ENCODE assay signal across 21 cellular contexts in the genomic region with DNA sequence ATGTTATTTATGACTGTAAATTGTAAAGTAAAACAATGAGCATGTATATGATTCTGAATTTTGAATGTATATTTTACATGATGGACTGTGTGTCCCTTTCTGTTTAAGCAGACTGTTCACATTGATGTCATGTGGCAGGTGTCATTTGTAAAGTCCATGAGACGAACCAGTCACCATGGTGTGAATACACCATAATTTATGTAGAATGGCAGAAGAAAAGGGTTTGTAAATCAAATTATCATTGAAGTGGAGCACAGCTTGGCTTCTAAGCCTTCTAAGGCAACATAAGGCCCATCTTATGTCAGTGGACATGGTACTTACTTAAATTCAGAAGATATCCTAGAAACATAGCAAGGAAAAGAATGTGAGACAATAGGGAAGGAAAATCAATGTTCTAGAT. TPM values are rescaled to one million over a fixed set of nuclear protein-coding genes. Genes with fewer than 3 reads are reported as not detected.
DNase-seq lines count a peak whose midpoint lies in the region; FAIRE-seq and TF ChIP-seq lines count a peak whose summit lies in the region.
"Had no signal": no experiment of that assay in that cellular context is flagged by ENCODE, and none has a peak within 500 bp of the region (broad histone marks: within the 10 kb centered on the region; RNA-seq: fewer than 3 reads in every experiment).

No MANE protein-coding gene starts in this region.

- DNase-seq in GM12892 (ENCODE audit: insufficient read length) (no peak), SK-N-DZ (ENCODE audit: low spot score) (peak; percentile 54), glutamatergic neuron (no peak), neural progenitor cell (ENCODE audit: low spot score) (no peak), dedifferentiated amniotic fluid mesenchymal stem cell (ENCODE audit: extremely low spot score) (no peak), mesenteric fat pad (ENCODE audit: low spot score) (no peak), coronary artery (ENCODE audit: low spot score) (no peak)
- DNase-seq: BE2C; CD4-positive, alpha-beta memory T cell; DMS153; DMS79 treated with DMSO at 0.1 percent for 48 hours; EL; H9; IMR-90; KBM-7 had no signal

- H3K4me3 ChIP-seq in neural progenitor cell (no peak overlapping the region), coronary artery (no peak overlapping the region)

- H2AFZ ChIP-seq in neural progenitor cell (replicated peaks) = no peak overlapping the region
- H2AFZ ChIP-seq: GM23338 had no signal

- H3K27me3 Mint-ChIP-seq in glutamatergic neuron (ENCODE audit: unreplicated experiment) (peaks cover 12% of the 10 kb centered on the region), neural progenitor cell (ENCODE audit: insufficient read depth, low read depth) (peaks cover 9% of the 10 kb centered on the region)

- no peaks in the 10 kb centered on the region for H3K36me3 ChIP-seq in neural progenitor cell
- H3K36me3 ChIP-seq: BE2C had no signal

- H3K27ac Mint-ChIP-seq in glutamatergic neuron (ENCODE audit: unreplicated experiment) (peak overlapping the region; percentile 88), neural progenitor cell (peak overlapping the region; percentile 80)
- H3K27ac Mint-ChIP-seq: CD4-positive, alpha-beta memory T cell; GM23338 had no signal

- no peaks in the 10 kb centered on the region for H3K9me3 ChIP-seq in neural progenitor cell (ENCODE audit: low read depth)
- H3K9me3 ChIP-seq: BE2C had no signal

- H3K27ac ChIP-seq in neural progenitor cell (no peak overlapping the region), coronary artery (no peak overlapping the region)
- H3K27ac ChIP-seq: C4-2B had no signal

- H3K36me3 Mint-ChIP-seq in glutamatergic neuron (ENCODE audit: unreplicated experiment) (peaks cover 6% of the 10 kb centered on the region), neural progenitor cell (peaks cover 21% of the 10 kb centered on the region)
- H3K36me3 Mint-ChIP-seq: CD4-positive, alpha-beta memory T cell had no signal

- H3K79me2 ChIP-seq in neural progenitor cell (ENCODE audit: low read depth) = no peaks in the 10 kb centered on the region

- peak overlapping the region; percentile 87 for H3K4me3 Mint-ChIP-seq in glutamatergic neuron (ENCODE audit: unreplicated experiment)
- peak overlapping the region; percentile 65 for H3K4me3 Mint-ChIP-seq in neural progenitor cell
- H3K4me3 Mint-ChIP-seq: CD4-positive, alpha-beta memory T cell had no signal

- peaks cover 20% of the 10 kb centered on the region for H3K9me3 Mint-ChIP-seq in glutamatergic neuron (ENCODE audit: unreplicated experiment)
- peaks cover 7% of the 10 kb centered on the region for H3K9me3 Mint-ChIP-seq in neural progenitor cell
- H3K9me3 Mint-ChIP-seq: GM23338, H9 had no signal

- TF ChIP-seq POLR2A in GM12892 (IDR thresholded peaks at IDR 0.05; ENCODE audit: low read depth, low read length) = no peak

- H3K27me3 ChIP-seq in neural progenitor cell = peaks cover 54% of the 10 kb centered on the region

- H3K4me1 Mint-ChIP-seq in glutamatergic neuron (ENCODE audit: low read depth, unreplicated experiment) (peaks cover 35% of the 10 kb centered on the region), neural progenitor cell (peaks cover 47% of the 10 kb centered on the region)

- peaks cover 44% of the 10 kb centered on the region for H3F3A ChIP-seq in neural progenitor cell (ENCODE audit: low read depth)

- peaks cover 23% of the 10 kb centered on the region for H3K4me1 ChIP-seq in neural progenitor cell

- peak overlapping the region; percentile 39 for H3K4me2 ChIP-seq in neural progenitor cell

- FAIRE-seq in GM12892 (lab: Jason Lieb, UNC) = peak; percentile 44
- FAIRE-seq: A204.1, G401.6, GM18507 had no signal

- no peak overlapping the region for H3K9ac ChIP-seq in neural progenitor cell

- TF ChIP-seq CTCF in glutamatergic neuron (IDR thresholded peaks at IDR 0.05; ENCODE audit: partially characterized antibody, unreplicated experiment) (no peak), neural progenitor cell (IDR thresholded peaks at IDR 0.05) (no peak), coronary artery (IDR thresholded peaks at IDR 0.05) (no peak)

- H4K20me1 ChIP-seq in neural progenitor cell (ENCODE audit: low read depth) = peaks cover 17% of the 10 kb centered on the region

RNA-seq across cellular contexts. Expression of a gene that starts 4.5 kb away (rescaled TPM):
- polyA plus RNA-seq in GM12892 (2012; ENCODE audit: missing spikeins) = 0.17 TPM
- polyA plus RNA-seq in SK-N-DZ (2014; cell fraction: cytosol; rRNA removed) = 38.5 and 41.9 TPM in 2 replicates
- 59.8 and 88.5 TPM in 2 replicates for polyA plus RNA-seq in SK-N-DZ (2014; cell fraction: nucleus; rRNA removed)
- total RNA-seq in glutamatergic neuron (ENCODE audit: unreplicated experiment) (313 TPM), neural progenitor cell (ENCODE audit: low replicate concordance) (9.7 and 9.9 TPM in 2 replicates), mesenteric fat pad (4.8 TPM)
- total RNA-seq: CD4-positive, alpha-beta memory T cell had no signal
- polyA plus RNA-seq: CD4-positive, alpha-beta memory T cell had no signal

RNA-seq across cellular contexts. Expression of a gene that starts 53.3 kb away (rescaled TPM):
- polyA plus RNA-seq in GM12892 (2012; ENCODE audit: missing spikeins) = 0.40 TPM
- polyA plus RNA-seq in SK-N-DZ (2014; cell fraction: cytosol; rRNA removed) = not detected in 2 replicates
- polyA plus RNA-seq in SK-N-DZ (2014; cell fraction: nucleus; rRNA removed) = not detected in 2 replicates
- total RNA-seq in glutamatergic neuron (ENCODE audit: unreplicated experiment) (not detected), neural progenitor cell (ENCODE audit: low replicate concordance) (0.09 TPM in 1 of 2 replicates, not detected in the other), mesenteric fat pad (0.32 TPM)
- total RNA-seq: CD4-positive, alpha-beta memory T cell; GM23338; H9; IMR-90 had no signal
- polyA plus RNA-seq: AG04450; CD4-positive, alpha-beta memory T cell; GM23338; IMR-90 had no signal

Comparison
In these comparisons a context has a peak if more than half of its experiments do, and no peak if none do; other contexts are left out.
1. RNA of a gene that starts 4.5 kb away (total RNA-seq): 313 TPM in glutamatergic neuron (single experiment); 9.7 to 9.9 TPM in neural progenitor cell and 4.8 TPM in mesenteric fat pad (single experiment); every median in the first group is over 10 times any median in the second.